19 cellular contexts compared by ENCODE assay signal in the genomic region with DNA sequence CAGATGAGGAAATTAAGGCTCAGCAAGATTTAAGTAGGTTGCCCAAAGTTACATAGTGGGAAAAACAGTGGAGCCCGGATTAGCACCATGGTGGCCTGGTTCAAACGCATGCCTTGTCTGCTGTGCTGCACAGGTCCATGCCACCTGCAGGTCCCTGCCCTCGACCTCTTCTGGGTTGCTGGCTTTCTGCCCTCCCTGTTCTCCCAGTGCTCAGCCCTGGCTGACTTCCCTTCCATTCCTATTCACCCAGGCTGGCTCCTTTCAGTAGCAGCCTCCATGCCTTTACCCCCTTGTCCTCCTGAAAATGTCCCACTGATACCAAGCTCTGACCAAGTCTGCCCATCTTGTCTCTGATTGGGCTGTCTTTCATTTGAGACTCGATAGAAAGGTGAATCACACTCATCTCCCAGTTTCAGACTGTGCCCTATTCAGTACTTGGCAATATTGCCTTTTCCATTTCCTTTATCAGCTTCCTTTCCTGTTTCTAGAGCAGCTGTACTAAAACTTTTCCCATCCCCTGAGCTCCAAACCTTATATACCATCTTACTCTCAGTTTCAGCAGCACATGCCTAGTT.
DNase-seq lines count a peak whose midpoint lies in the region; ATAC-seq and TF ChIP-seq lines count a peak whose summit lies in the region.
"Had no signal": no experiment of that assay in that cellular context is flagged by ENCODE, and none has a peak within 500 bp of the region (broad histone marks: within the 10 kb centered on the region; RNA-seq: fewer than 3 reads in every experiment).

No MANE protein-coding gene starts in this region.

- peak; percentile 50 for ATAC-seq in Right ventricle myocardium superior (ENCODE audit: poor library complexity)
- ATAC-seq in stimulated activated naive B cell treated with anti-CD40 and anti-IgM and Interleukin-4, amounts not matched to agents 10 μg/mL and 1 μg/mL and 100 μg/mL, for 72 hours (replicated peaks) = peak; percentile 25 to 31
- no peak for ATAC-seq in HG02852 (IDR thresholded peaks at IDR 0.05; ENCODE audit: unreplicated experiment)
- no peak for ATAC-seq in HG03439 (IDR thresholded peaks at IDR 0.05; ENCODE audit: unreplicated experiment)
- ATAC-seq: upper lobe of right lung, WTC11 had no signal

- H3K27me3 ChIP-seq in OCI-LY3 (ENCODE audit: low read depth, low read length) = no peaks in the 10 kb centered on the region
- H3K27me3 ChIP-seq in esophagus squamous epithelium = no peaks in the 10 kb centered on the region
- H3K27me3 ChIP-seq: brain microvascular endothelial cell, upper lobe of right lung had no signal

- no peaks in the 10 kb centered on the region for H3K27me3 Mint-ChIP-seq in stimulated activated naive B cell treated with anti-CD40 and anti-IgM and Interleukin-4, amounts not matched to agents 10 μg/mL and 1 μg/mL and 100 μg/mL, for 72 hours

- peak overlapping the region; percentile 36; the same call in 1 of the 2 replicates for H3K4me2 ChIP-seq in OCI-LY3 (ENCODE audit: low read length)

- peaks cover 15 to 21% of the 10 kb centered on the region in 2 donors for H3K4me1 Mint-ChIP-seq in stimulated activated naive B cell treated with anti-CD40 and anti-IgM and Interleukin-4, amounts not matched to agents 10 μg/mL and 1 μg/mL and 100 μg/mL, for 72 hours
- H3K4me1 Mint-ChIP-seq: nephron progenitor cell had no signal

- no peak for DNase-seq in Right ventricle myocardium superior
- no peak for DNase-seq in cardiac septum (ENCODE audit: low spot score)
- DNase-seq in esophagus squamous epithelium (lab: John Stamatoyannopoulos, UW) = no peak
- no peak for DNase-seq in stimulated activated naive B cell treated with anti-CD40 and anti-IgM and Interleukin-4, amounts not matched to agents 10 μg/mL and 1 μg/mL and 100 μg/mL, for 72 hours
- DNase-seq in GM10248 (ENCODE audit: extremely low spot score) = no peak
- DNase-seq: activated naive CD4-positive, alpha-beta T cell; brain microvascular endothelial cell; GOT3; NCI-H1694 treated with DMSO at 0.1 percent for 48 hours; NCI-H526; nephron progenitor cell; right cardiac atrium; stimulated activated CD4-positive, alpha-beta T cell treated with anti-CD3 and anti-CD28 coated beads, Interleukin-4, amount 100 ng/mL, for 1 hour; T-helper 1 cell; upper lobe of right lung had no signal

- H2AFZ ChIP-seq in OCI-LY3 (ENCODE audit: low read depth, low read length) = no peak overlapping the region

- H3K36me3 ChIP-seq in OCI-LY3 (replicated peaks; ENCODE audit: low read depth, low read length) (no peaks in the 10 kb centered on the region), esophagus squamous epithelium (no peaks in the 10 kb centered on the region)
- H3K36me3 ChIP-seq: brain microvascular endothelial cell, upper lobe of right lung had no signal

- POLR2A ChIA-PET in GM10248 (lab: Yijun Ruan, JAX) = interaction anchor here (0.6 kb wide), 1 partner anchor 18 kb away, joined by 3 read pairs; no protein-coding TSS in a partner anchor

- H3K9me3 ChIP-seq in OCI-LY3 (ENCODE audit: insufficient read depth, low read length) = peaks cover 8% of the 10 kb centered on the region; the same call in 1 of the 2 replicates
- no peaks in the 10 kb centered on the region for H3K9me3 ChIP-seq in esophagus squamous epithelium
- H3K9me3 ChIP-seq: upper lobe of right lung had no signal

- peaks cover 13% of the 10 kb centered on the region in 2 donors for H3K9me3 Mint-ChIP-seq in stimulated activated naive B cell treated with anti-CD40 and anti-IgM and Interleukin-4, amounts not matched to agents 10 μg/mL and 1 μg/mL and 100 μg/mL, for 72 hours

- no peak for TF ChIP-seq CTCF in OCI-LY3 (IDR thresholded peaks at IDR 0.05; ENCODE audit: low read depth, low read length)
- TF ChIP-seq CTCF in esophagus squamous epithelium (IDR thresholded peaks at IDR 0.05) = no peak
- TF ChIP-seq CTCF in GM10248 (IDR thresholded peaks at IDR 0.05; ENCODE audit: control extremely low read depth, extremely low read depth, low read depth, missing control alignments) = no peak

- peaks cover 11% of the 10 kb centered on the region for H3K4me1 ChIP-seq in OCI-LY3 (ENCODE audit: low read length)
- H3K4me1 ChIP-seq in esophagus squamous epithelium = peaks cover 0 to 46% (median 9%) of the 10 kb centered on the region in 3 donors
- H3K4me1 ChIP-seq: upper lobe of right lung had no signal

- no peaks in the 10 kb centered on the region for H4K20me1 ChIP-seq in OCI-LY3 (ENCODE audit: insufficient read depth, low read length)

- H3K9ac ChIP-seq in OCI-LY3 (ENCODE audit: low read length) = no peak overlapping the region

- H3K27ac ChIP-seq in OCI-LY3 (ENCODE audit: low read length) (no peak overlapping the region), esophagus squamous epithelium (peak overlapping the region; percentile 57 to 84 (median 72))
- H3K27ac ChIP-seq: brain microvascular endothelial cell, upper lobe of right lung had no signal

- intact Hi-C loops in Right ventricle myocardium superior (cut with DNase I) = no loop called here
- intact Hi-C loops in cardiac septum (cut with DNase I) = no loop called here
- intact Hi-C loops in esophagus squamous epithelium (cut with DNase I) = no loop called here

- no peak for TF ChIP-seq POLR2A in esophagus squamous epithelium (IDR thresholded peaks at IDR 0.05)

- H3K4me3 ChIP-seq in OCI-LY3 (ENCODE audit: low read length) (no peak overlapping the region), esophagus squamous epithelium (no peak overlapping the region)
- H3K4me3 ChIP-seq: upper lobe of right lung had no signal

- H3K36me3 Mint-ChIP-seq in stimulated activated naive B cell treated with anti-CD40 and anti-IgM and Interleukin-4, amounts not matched to agents 10 μg/mL and 1 μg/mL and 100 μg/mL, for 72 hours = peaks cover 32 to 40% of the 10 kb centered on the region in 2 donors

- peak overlapping the region; percentile 20 for H3K27ac Mint-ChIP-seq in stimulated activated naive B cell treated with anti-CD40 and anti-IgM and Interleukin-4, amounts not matched to agents 10 μg/mL and 1 μg/mL and 100 μg/mL, for 72 hours
- H3K27ac Mint-ChIP-seq: nephron progenitor cell, WTC11 had no signal

- H3K79me2 ChIP-seq in OCI-LY3 (ENCODE audit: low read length) = no peaks in the 10 kb centered on the region

- peak overlapping the region in 1 of 2 donors; percentile 59 for H3K4me3 Mint-ChIP-seq in stimulated activated naive B cell treated with anti-CD40 and anti-IgM and Interleukin-4, amounts not matched to agents 10 μg/mL and 1 μg/mL and 100 μg/mL, for 72 hours
- H3K4me3 Mint-ChIP-seq: nephron progenitor cell, WTC11 had no signal

- WGBS in esophagus squamous epithelium, 2 donors = 59 to 69% methylated on average over 4 of the region's 4 CpGs

- CTCF ChIA-PET in GM10248 (lab: Yijun Ruan, JAX) = interaction anchor here (1.0 to 6.4 kb wide), 7 partner anchors 9 to 151 kb away, joined by 3 to 39 read pairs (median 9); a partner anchor contains a TSS

Comparison
In these comparisons a context has a peak if more than half of its experiments do, and no peak if none do; other contexts are left out.
1. ATAC-seq: peak in Right ventricle myocardium superior (single experiment) and stimulated activated naive B cell treated with anti-CD40 and anti-IgM and Interleukin-4, amounts not matched to agents 10 μg/mL and 1 μg/mL and 100 μg/mL, for 72 hours (2 of 2); none in HG02852 (single experiment) and HG03439 (single experiment).